21 cellular contexts compared by ENCODE assay signal in genomic region chr5:159736844-159737243, GRCh38.
DNase-seq lines count a peak whose midpoint lies in the region; ATAC-seq and TF ChIP-seq lines count a peak whose summit lies in the region.
"Had no signal": no experiment of that assay in that cellular context is flagged by ENCODE, and none has a peak within 500 bp of the region (broad histone marks: within the 10 kb centered on the region; RNA-seq: fewer than 3 reads in every experiment).

No MANE protein-coding gene starts in this region.

- H3K27ac ChIP-seq in breast epithelium (no peak overlapping the region), left ventricle myocardium inferior (replicated peaks) (no peak overlapping the region), PC-9 (peak overlapping the region; percentile 48), hepatocyte (peak overlapping the region; percentile 21)
- H3K27ac ChIP-seq: 22Rv1, BLaER1, C4-2B had no signal

- DNase-seq in MCF 10A (ENCODE audit: unreplicated experiment) (no peak), breast epithelium (ENCODE audit: low spot score in 2 of 2) (no peak), left ventricle myocardium superior (no peak), left ventricle myocardium inferior (no peak), PC-9 (no peak), hepatocyte (ENCODE audit: low spot score) (no peak), HEK293T (ENCODE audit: extremely low spot score) (no peak)
- DNase-seq: Caco-2; CD4-positive, CD25-positive, alpha-beta regulatory T cell; CD8-positive, alpha-beta T cell; DMS153; DND-41; H9; HFFc6 had no signal

- TF ChIP-seq POLR2A in breast epithelium (IDR thresholded peaks at IDR 0.05) = no peak

- H3F3A ChIP-seq in PC-9 (ENCODE audit: insufficient read depth, low read depth) = peaks cover 20% of the 10 kb centered on the region

- no TSS peak for BruUV-seq in MCF 10A (replicated peaks; lab: Mats Ljungman, UMichigan)
- BruUV-seq in PC-9 (replicated peaks; lab: Mats Ljungman, UMichigan) = no TSS peak

- H3K79me2 ChIP-seq in PC-9 (ENCODE audit: low read depth) = no peaks in the 10 kb centered on the region
- H3K79me2 ChIP-seq in hepatocyte = no peaks in the 10 kb centered on the region

- TF ChIP-seq CTCF in MCF 10A (IDR thresholded peaks at IDR 0.05; ENCODE audit: unreplicated experiment) (no peak), breast epithelium (IDR thresholded peaks at IDR 0.05) (no peak), left ventricle myocardium inferior (IDR thresholded peaks at IDR 0.05; ENCODE audit: borderline replicate concordance) (no peak), PC-9 (conservative IDR thresholded peaks at IDR 0.05) (no peak), hepatocyte (IDR thresholded peaks at IDR 0.05; ENCODE audit: poor library complexity) (no peak)

- POLR2A ChIA-PET in MCF 10A (lab: Yijun Ruan, JAX) = interaction anchor here (0.6 to 1.4 kb wide), 2 partner anchors 8 to 10 kb away, joined by 3 read pairs; no protein-coding TSS in a partner anchor
- POLR2A ChIA-PET in PC-9 (lab: Charles Lee; ENCODE audit: unreplicated experiment) = no interaction called here
- POLR2A ChIA-PET in HEK293T (lab: Yijun Ruan, JAX) = no interaction called here

- CTCF ChIA-PET in MCF 10A (lab: Yijun Ruan, JAX) (interaction anchor here (1.0 to 2.5 kb wide), 2 partner anchors 204 to 250 kb away, joined by 3 to 9 read pairs; no protein-coding TSS in a partner anchor), PC-9 (lab: Charles Lee) (no interaction called here), HEK293T (lab: Yijun Ruan, JAX) (no interaction called here)

- peak overlapping the region; percentile 1 for H3K27ac Mint-ChIP-seq in MCF 10A (ENCODE audit: low read depth, unreplicated experiment)
- H3K27ac Mint-ChIP-seq: B cell; CD4-positive, CD25-positive, alpha-beta regulatory T cell; CD8-positive, alpha-beta T cell; GM23338; H9; HFFc6 had no signal

- H3K4me3 ChIP-seq in breast epithelium (no peak overlapping the region), left ventricle myocardium inferior (no peak overlapping the region), PC-9 (no peak overlapping the region), hepatocyte (no peak overlapping the region)
- H3K4me3 ChIP-seq: BLaER1, GM23338 had no signal

- no peaks in the 10 kb centered on the region for H3K36me3 Mint-ChIP-seq in MCF 10A (ENCODE audit: insufficient read depth, unreplicated experiment)
- H3K36me3 Mint-ChIP-seq: CD4-positive, CD25-positive, alpha-beta regulatory T cell; CD8-positive, alpha-beta T cell had no signal

- H3K36me3 ChIP-seq in breast epithelium (no peaks in the 10 kb centered on the region), left ventricle myocardium inferior (no peaks in the 10 kb centered on the region), PC-9 (ENCODE audit: low read depth) (no peaks in the 10 kb centered on the region), hepatocyte (replicated peaks; ENCODE audit: insufficient read depth, low read depth) (no peaks in the 10 kb centered on the region)
- H3K36me3 ChIP-seq: BLaER1 had no signal

- H3K9me2 ChIP-seq in PC-9 (ENCODE audit: insufficient read depth) = no peaks in the 10 kb centered on the region
- H3K9me2 ChIP-seq in hepatocyte (replicated peaks; ENCODE audit: insufficient read depth) = no peaks in the 10 kb centered on the region

- no peaks in the 10 kb centered on the region for H3K27me3 Mint-ChIP-seq in MCF 10A (ENCODE audit: insufficient read depth, unreplicated experiment)
- H3K27me3 Mint-ChIP-seq: CD4-positive, CD25-positive, alpha-beta regulatory T cell had no signal

- H3K9me3 Mint-ChIP-seq in MCF 10A (ENCODE audit: unreplicated experiment) = no peaks in the 10 kb centered on the region
- H3K9me3 Mint-ChIP-seq: CD8-positive, alpha-beta T cell; GM23338; HFFc6 had no signal

- H3K4me1 Mint-ChIP-seq in MCF 10A (ENCODE audit: insufficient read depth, unreplicated experiment) = peaks cover 9% of the 10 kb centered on the region
- H3K4me1 Mint-ChIP-seq: CD4-positive, CD25-positive, alpha-beta regulatory T cell had no signal

- no peaks in the 10 kb centered on the region for H3K4me1 ChIP-seq in breast epithelium
- peaks cover 7% of the 10 kb centered on the region for H3K4me1 ChIP-seq in left ventricle myocardium inferior
- peaks cover 29% of the 10 kb centered on the region for H3K4me1 ChIP-seq in PC-9 (replicated peaks; ENCODE audit: insufficient read depth)
- no peaks in the 10 kb centered on the region for H3K4me1 ChIP-seq in hepatocyte (ENCODE audit: insufficient read depth)
- H3K4me1 ChIP-seq: Caco-2 had no signal

- intact Hi-C loops in MCF 10A (cut with micrococcal nuclease) (loop anchor here (10.0 kb wide), 1 partner anchor 222 kb away; no protein-coding TSS in a partner anchor), breast epithelium (cut with DNase I; ENCODE audit: low total_unique reads) (no loop called here), left ventricle myocardium superior (cut with micrococcal nuclease) (no loop called here), left ventricle myocardium inferior (cut with micrococcal nuclease) (no loop called here), PC-9 (cut with micrococcal nuclease; ENCODE audit: unreplicated experiment) (no loop called here)

- H2AFZ ChIP-seq in PC-9 = no peak overlapping the region
- H2AFZ ChIP-seq in hepatocyte = no peak overlapping the region

- H4K20me1 ChIP-seq in PC-9 (ENCODE audit: insufficient read depth) (no peaks in the 10 kb centered on the region), hepatocyte (ENCODE audit: insufficient read depth, poor library complexity, severe bottlenecking) (no peaks in the 10 kb centered on the region)
- H4K20me1 ChIP-seq: BLaER1 had no signal

- ATAC-seq in left ventricle myocardium superior (peak; percentile 60), GM19395 (IDR thresholded peaks at IDR 0.05; ENCODE audit: unreplicated experiment) (no peak)
- ATAC-seq: CD8-positive, alpha-beta T cell; GM23338; HCT116 had no signal

- H3K4me2 ChIP-seq in PC-9 = peak overlapping the region; percentile 69
- H3K4me2 ChIP-seq in hepatocyte = no peak overlapping the region
- H3K4me2 ChIP-seq: BLaER1, GM23338 had no signal

- WGBS in hepatocyte (ENCODE audit: low lambda C conversion rate, missing lambda C conversion rate) = 54% methylated on average over 2 of the region's 2 CpGs

- peaks cover 0 to 8% of the 10 kb centered on the region in 2 donors for H3K27me3 ChIP-seq in breast epithelium
- no peaks in the 10 kb centered on the region for H3K27me3 ChIP-seq in left ventricle myocardium inferior (ENCODE audit: low read depth)
- no peaks in the 10 kb centered on the region for H3K27me3 ChIP-seq in PC-9 (ENCODE audit: insufficient read depth, low read depth)
- no peaks in the 10 kb centered on the region for H3K27me3 ChIP-seq in hepatocyte
- H3K27me3 ChIP-seq: BLaER1 had no signal

- no peak overlapping the region for H3K4me3 Mint-ChIP-seq in MCF 10A (ENCODE audit: unreplicated experiment)
- H3K4me3 Mint-ChIP-seq: B cell; CD4-positive, CD25-positive, alpha-beta regulatory T cell; CD8-positive, alpha-beta T cell; GM23338; H9; HFFc6 had no signal

- H3K9me3 ChIP-seq in breast epithelium = no peaks in the 10 kb centered on the region
- H3K9me3 ChIP-seq in left ventricle myocardium inferior (replicated peaks) = no peaks in the 10 kb centered on the region
- H3K9me3 ChIP-seq in PC-9 (ENCODE audit: insufficient read depth, low read depth) = no peaks in the 10 kb centered on the region
- no peaks in the 10 kb centered on the region for H3K9me3 ChIP-seq in hepatocyte (ENCODE audit: low read depth)
- H3K9me3 ChIP-seq: Caco-2 had no signal

TF ChIP-seq in HEK293T, 16 proteins besides CTCF, POLR2A, EP300 and RAD21:
- TF ChIP-seq SP1 (IDR thresholded peaks at IDR 0.05) (no peak), SUZ12 (IDR thresholded peaks at IDR 0.05) (no peak), FOXM1 (IDR thresholded peaks at IDR 0.05; ENCODE audit: borderline replicate concordance) (no peak), L3MBTL2 (conservative IDR thresholded peaks at IDR 0.05) (no peak), NFRKB (IDR thresholded peaks at IDR 0.05) (no peak), HDGF (IDR thresholded peaks at IDR 0.05; ENCODE audit: borderline replicate concordance) (no peak), LEF1 (IDR thresholded peaks at IDR 0.05; ENCODE audit: borderline replicate concordance) (no peak), FOXK2 (IDR thresholded peaks at IDR 0.05) (no peak), ZNF384 (IDR thresholded peaks at IDR 0.05) (no peak), CTBP1 (IDR thresholded peaks at IDR 0.05; ENCODE audit: borderline replicate concordance) (no peak), BHLHE40 (IDR thresholded peaks at IDR 0.05; ENCODE audit: borderline replicate concordance) (no peak), FOXA1 (IDR thresholded peaks at IDR 0.05) (no peak), ELF4 (IDR thresholded peaks at IDR 0.05) (no peak), TARDBP (IDR thresholded peaks at IDR 0.05) (no peak), ARNT (IDR thresholded peaks at IDR 0.05) (no peak)
- TF ChIP-seq, protein P1, sequence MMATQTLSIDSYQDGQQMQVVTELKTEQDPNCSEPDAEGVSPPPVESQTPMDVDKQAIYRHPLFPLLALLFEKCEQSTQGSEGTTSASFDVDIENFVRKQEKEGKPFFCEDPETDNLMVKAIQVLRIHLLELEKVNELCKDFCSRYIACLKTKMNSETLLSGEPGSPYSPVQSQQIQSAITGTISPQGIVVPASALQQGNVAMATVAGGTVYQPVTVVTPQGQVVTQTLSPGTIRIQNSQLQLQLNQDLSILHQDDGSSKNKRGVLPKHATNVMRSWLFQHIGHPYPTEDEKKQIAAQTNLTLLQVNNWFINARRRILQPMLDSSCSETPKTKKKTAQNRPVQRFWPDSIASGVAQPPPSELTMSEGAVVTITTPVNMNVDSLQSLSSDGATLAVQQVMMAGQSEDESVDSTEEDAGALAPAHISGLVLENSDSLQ (IDR thresholded peaks at IDR 0.05) = no peak

Comparison
In these comparisons a context has a peak if more than half of its experiments do, and no peak if none do; other contexts are left out.
1. H3K27ac ChIP-seq: peak in PC-9 (single experiment) and hepatocyte (single experiment); none in breast epithelium (0 of 2) and left ventricle myocardium inferior (single experiment).